10 cellular contexts compared by ENCODE assay signal in genomic region chr16:79589495-79590134, GRCh38. TPM values are rescaled to one million over a fixed set of nuclear protein-coding genes. Genes with fewer than 3 reads are reported as not detected.
A peak's percentile ranks its signal among the peaks of the same experiment; 100 is the strongest.
DNase-seq lines count a peak whose midpoint lies in the region; ATAC-seq and TF ChIP-seq lines count a peak whose summit lies in the region.
"Had no signal": no experiment of that assay in that cellular context is flagged by ENCODE, and none has a peak within 500 bp of the region (broad histone marks: within the 10 kb centered on the region; RNA-seq: fewer than 3 reads in every experiment).

No MANE protein-coding gene starts in this region.

- no peaks in the 10 kb centered on the region for H3K36me3 ChIP-seq in BJ (ENCODE audit: control insufficient read depth, insufficient read depth, low read length)
- no peaks in the 10 kb centered on the region for H3K36me3 ChIP-seq in trophoblast cell (ENCODE audit: control insufficient read depth in 1 of 2, insufficient read depth in 2 of 2, low read length in 2 of 2)

- no peak overlapping the region for H2BK5ac ChIP-seq in trophoblast cell (ENCODE audit: low read depth, low read length, poor library complexity)

- WGBS in right cardiac atrium: 8% methylated on average over 48 of the region's 48 CpGs
- WGBS in trophoblast cell (ENCODE audit: extremely low coverage, insufficient coverage, insufficient read length): no CpG with 5 or more reads among the region's 48 CpGs

- intact Hi-C loops in right cardiac atrium (cut with DNase I): no loop called here

- no peak overlapping the region for H2AK5ac ChIP-seq in trophoblast cell (ENCODE audit: low read length)

- no peaks in the 10 kb centered on the region for H3K79me2 ChIP-seq in trophoblast cell (ENCODE audit: control insufficient read depth, insufficient read depth, low read length, poor library complexity)

- no peak overlapping the region for H3K23ac ChIP-seq in trophoblast cell (ENCODE audit: low read length)

- no peak overlapping the region for H3K9ac ChIP-seq in trophoblast cell (ENCODE audit: low read length)

- no peak overlapping the region for H2AFZ ChIP-seq in trophoblast cell (ENCODE audit: insufficient read depth, low read length, poor library complexity)

- H4K91ac ChIP-seq in trophoblast cell (ENCODE audit: low read depth, low read length): no peak overlapping the region

- no peak overlapping the region for H3K14ac ChIP-seq in trophoblast cell (ENCODE audit: low read length)

- DNase-seq in BJ (ENCODE audit: low read depth) (no peak), right cardiac atrium (peak; percentile 29 to 75 (median 65)), trophoblast cell (no peak), superior temporal gyrus (ENCODE audit: extremely low spot score) (no peak), NCI-H526 (lab: John Stamatoyannopoulos, UW) (no peak), DMS79 treated with DMSO at 0.1 percent for 48 hours (lab: John Stamatoyannopoulos, UW) (no peak), SW 1271 (lab: John Stamatoyannopoulos, UW) (no peak)
- DNase-seq: activated B cell treated with CpG ODN at 0.5 μM for 24 hours; NK-92 treated with Interleukin-12 subunit alpha and Interleukin-12 subunit beta, amount 100 ng/mL, for 24 hours had no signal

- H2BK12ac ChIP-seq in trophoblast cell (ENCODE audit: low read length): no peak overlapping the region

- H3K4ac ChIP-seq in trophoblast cell (ENCODE audit: low read depth, low read length): no peak overlapping the region

- H2BK120ac ChIP-seq in trophoblast cell (ENCODE audit: insufficient read depth, low read length, poor library complexity): no peak overlapping the region

- no peak for TF ChIP-seq CTCF in BJ (IDR thresholded peaks at IDR 0.05; ENCODE audit: insufficient read depth, low read depth, low read length)

- CTCF ChIA-PET in BJ (lab: Yijun Ruan, JAX): interaction anchor here (1.0 to 1.3 kb wide), 2 partner anchors 12 to 495 kb away, joined by 3 to 5 read pairs; no protein-coding TSS in a partner anchor

- no peaks in the 10 kb centered on the region for H3K79me1 ChIP-seq in trophoblast cell (ENCODE audit: low read length)

- ATAC-seq in right cardiac atrium: peak; percentile 50 to 72

- H3K27me3 ChIP-seq in BJ (ENCODE audit: control insufficient read depth, insufficient read depth, low read length) (no peaks in the 10 kb centered on the region), right cardiac atrium (ENCODE audit: control insufficient read depth, insufficient read depth) (no peaks in the 10 kb centered on the region), trophoblast cell (ENCODE audit: insufficient read depth, low read length) (no peaks in the 10 kb centered on the region)

- no peak overlapping the region for H4K8ac ChIP-seq in trophoblast cell (ENCODE audit: low read depth, low read length)

- H4K12ac ChIP-seq in trophoblast cell (ENCODE audit: low read depth, low read length): no peak overlapping the region

- POLR2A ChIA-PET in BJ (lab: Charles Lee): no interaction called here

- peak overlapping the region; percentile 33 for H3K27ac ChIP-seq in angular gyrus (ENCODE audit: low read depth, low read length)
- peak overlapping the region; percentile 10 for H3K27ac ChIP-seq in right cardiac atrium (ENCODE audit: low read length)
- no peak overlapping the region for H3K27ac ChIP-seq in trophoblast cell (ENCODE audit: low read depth, low read length)

- H3K4me1 ChIP-seq in right cardiac atrium (ENCODE audit: control insufficient read depth, insufficient read depth, low read length) (no peaks in the 10 kb centered on the region), trophoblast cell (ENCODE audit: control insufficient read depth in 1 of 2, insufficient read depth in 2 of 2, low read length in 2 of 2) (no peaks in the 10 kb centered on the region)

- peak overlapping the region; percentile 20 for H3K4me3 ChIP-seq in BJ (ENCODE audit: low read depth, low read length)
- peak overlapping the region; percentile 86 for H3K4me3 ChIP-seq in right cardiac atrium (ENCODE audit: low read length)
- no peak overlapping the region for H3K4me3 ChIP-seq in trophoblast cell (ENCODE audit: low read depth, low read length)

- peak overlapping the region; percentile 41 for H3K4me2 ChIP-seq in trophoblast cell (ENCODE audit: low read length)

- no peak overlapping the region for H3K18ac ChIP-seq in trophoblast cell (ENCODE audit: low read length)

- no peaks in the 10 kb centered on the region for H3K9me3 ChIP-seq in right cardiac atrium (ENCODE audit: control insufficient read depth, low read length)
- no peaks in the 10 kb centered on the region for H3K9me3 ChIP-seq in trophoblast cell (ENCODE audit: insufficient read depth, low read depth, low read length)

RNA-seq across cellular contexts. Expression of gene MAF, which starts 10.9 kb away (rescaled TPM):
- 1.5 and 1.7 TPM in 2 replicates for polyA plus RNA-seq in BJ (2011; rRNA removed)
- polyA minus RNA-seq in BJ (2011; rRNA and poly(A)+ RNA removed): 1.8 and 2.3 TPM in 2 replicates
- 10 to 100 TPM; 17.1 to 26.6 (median 18.8) TPM for total RNA-seq in right cardiac atrium
- 4.3 TPM for polyA plus RNA-seq in right cardiac atrium
- 13.3 and 14.9 TPM in 2 replicates for polyA plus RNA-seq in trophoblast cell (2013)

Comparison
In these comparisons a context has a peak if more than half of its experiments do, and no peak if none do; other contexts are left out.
1. DNase-seq: peak in right cardiac atrium (3 of 3); none in BJ (single experiment), trophoblast cell (0 of 2), superior temporal gyrus (single experiment), NCI-H526 (0 of 2), DMS79 treated with DMSO at 0.1 percent for 48 hours (single experiment) and SW 1271 (0 of 2).